ENCODE assay signal across 21 cellular contexts in genomic region chr2:202017940-202018339, GRCh38. TPM values are rescaled to one million over a fixed set of nuclear protein-coding genes. Genes with fewer than 3 reads are reported as not detected.
DNase-seq lines count a peak whose midpoint lies in the region; FAIRE-seq and TF ChIP-seq lines count a peak whose summit lies in the region.
"Had no signal": no experiment of that assay in that cellular context is flagged by ENCODE, and none has a peak within 500 bp of the region (broad histone marks: within the 10 kb centered on the region; RNA-seq: fewer than 3 reads in every experiment).

No MANE protein-coding gene starts in this region.

- no peaks in the 10 kb centered on the region for H3K27me3 Mint-ChIP-seq in progenitor cell of endocrine pancreas

- DNase-seq in DMS 273 (lab: John Stamatoyannopoulos, UW; ENCODE audit: unreplicated experiment) (peak; percentile 30), G401 (ENCODE audit: low spot score) (peak; percentile 49), RPMI7951 (ENCODE audit: low read depth) (peak; percentile 63), fibroblast of peridontal ligament (ENCODE audit: extremely low read depth) (peak; percentile 48), GM19239 (ENCODE audit: insufficient read length, low spot score) (no peak), SW 1271 (lab: John Stamatoyannopoulos, UW) (no peak), neuronal stem cell (ENCODE audit: low spot score) (no peak), progenitor cell of endocrine pancreas (ENCODE audit: low spot score, unreplicated experiment) (no peak)
- DNase-seq: DMS79 treated with DMSO at 0.1 percent for 48 hours, GM23248, Kasumi-1, NCI-H1092 treated with DMSO at 0.1 percent for 48 hours, NCI-H146, NCI-H2081 treated with DMSO at 0.1 percent for 48 hours, NCI-H510A, NCI-H82, PC-9 had no signal

- no peak overlapping the region for H3K9ac ChIP-seq in neuronal stem cell (ENCODE audit: low read depth, low read length, poor library complexity)
- H3K9ac ChIP-seq: GM23248 had no signal

- no peak overlapping the region for H2BK5ac ChIP-seq in neuronal stem cell (ENCODE audit: low read length)

- no peak overlapping the region for H3K4me2 ChIP-seq in neuronal stem cell (ENCODE audit: insufficient read depth, low read length, poor library complexity, severe bottlenecking)
- H3K4me2 ChIP-seq: PC-9 had no signal

- no peak overlapping the region for H3K14ac ChIP-seq in neuronal stem cell (ENCODE audit: low read length)

- H3K79me1 ChIP-seq in neuronal stem cell (ENCODE audit: low read depth, low read length) = no peaks in the 10 kb centered on the region

- no peak overlapping the region for H3K18ac ChIP-seq in neuronal stem cell (ENCODE audit: low read length)

- H2AK5ac ChIP-seq in neuronal stem cell (ENCODE audit: low read depth, low read length) = no peak overlapping the region

- peaks cover 4 to 13% of the 10 kb centered on the region in 2 donors for H3K4me1 ChIP-seq in neuronal stem cell (ENCODE audit: control insufficient read depth in 2 of 2, insufficient read depth in 1 of 2, low read depth in 1 of 2, low read length in 2 of 2)
- H3K4me1 ChIP-seq: SJSA1 had no signal

- H2BK15ac ChIP-seq in neuronal stem cell (ENCODE audit: low read length) = no peak overlapping the region

- TF ChIP-seq CTCF in progenitor cell of endocrine pancreas (IDR thresholded peaks at IDR 0.05; ENCODE audit: unreplicated experiment) = no peak

- H3K36me3 ChIP-seq in neuronal stem cell (replicated peaks in 1 of 2; ENCODE audit: control insufficient read depth in 2 of 2, insufficient read depth in 2 of 2, low read length in 2 of 2) = no peaks in the 10 kb centered on the region
- H3K36me3 ChIP-seq: HAP-1, SJSA1 had no signal

- FAIRE-seq in GM19239 (lab: Jason Lieb, UNC) = no peak
- FAIRE-seq: D721Med, G401.6 had no signal

- no peaks in the 10 kb centered on the region for H3K9me3 ChIP-seq in neuronal stem cell (replicated peaks in 1 of 2; ENCODE audit: control insufficient read depth in 2 of 2, insufficient read depth in 1 of 2, low read depth in 1 of 2, low read length in 2 of 2)
- H3K9me3 ChIP-seq: HAP-1, SJSA1 had no signal

- no peak overlapping the region for H3K23ac ChIP-seq in neuronal stem cell (ENCODE audit: low read depth, low read length, poor library complexity)

- H3K4me3 ChIP-seq in neuronal stem cell (ENCODE audit: low read length in 2 of 2) = no peak overlapping the region
- H3K4me3 ChIP-seq: GM23248, HAP-1, PC-9, SJSA1 had no signal

- no peak overlapping the region for H3K27ac ChIP-seq in neuronal stem cell (replicated peaks; ENCODE audit: low read length)
- H3K27ac ChIP-seq: GM23248, PC-9, SJSA1 had no signal

- H3K36me3 Mint-ChIP-seq in progenitor cell of endocrine pancreas (ENCODE audit: insufficient read depth) = no peaks in the 10 kb centered on the region

- no peaks in the 10 kb centered on the region for H3K9me3 Mint-ChIP-seq in progenitor cell of endocrine pancreas (ENCODE audit: low read depth)

- H3K4ac ChIP-seq in neuronal stem cell (ENCODE audit: low read length) = no peak overlapping the region

- H2BK120ac ChIP-seq in neuronal stem cell (ENCODE audit: low read depth, low read length) = no peak overlapping the region

- H4K8ac ChIP-seq in neuronal stem cell (ENCODE audit: low read depth, low read length) = no peak overlapping the region

- H3K4me1 Mint-ChIP-seq in progenitor cell of endocrine pancreas (ENCODE audit: low read depth) = peaks cover 9% of the 10 kb centered on the region

- H3K4me3 Mint-ChIP-seq in progenitor cell of endocrine pancreas (ENCODE audit: low read depth) = no peak overlapping the region

- no peak overlapping the region for H2AFZ ChIP-seq in neuronal stem cell (ENCODE audit: low read length)
- H2AFZ ChIP-seq: GM23248, PC-9 had no signal

- no peak overlapping the region for H2BK12ac ChIP-seq in neuronal stem cell (ENCODE audit: low read length)

- in situ Hi-C loops in G401 (cut with HindIII; ENCODE audit: low sequenced_read_pairs) = no loop called here

- H3K27ac Mint-ChIP-seq in progenitor cell of endocrine pancreas = no peak overlapping the region

- no peaks in the 10 kb centered on the region for H3K27me3 ChIP-seq in neuronal stem cell (ENCODE audit: control insufficient read depth in 3 of 3, insufficient read depth in 3 of 3, low read depth in 1 of 3, low read length in 3 of 3)
- H3K27me3 ChIP-seq: SJSA1 had no signal

- H4K91ac ChIP-seq in neuronal stem cell (ENCODE audit: low read depth, low read length, poor library complexity) = no peak overlapping the region

RNA-seq across cellular contexts. Expression of gene FZD7, which starts 15.7 kb away (rescaled TPM):
- total RNA-seq in G401 (2014; rRNA removed; shearing (Covaris generic)) = 17.5 and 18.5 TPM in 2 replicates
- total RNA-seq in RPMI7951 (2014; rRNA removed; shearing (Covaris generic)) = 29.4 and 32.4 TPM in 2 replicates
- 97.9 TPM for polyA plus RNA-seq in neuronal stem cell (2013, experiment 1 of 2)
- 102 TPM for polyA plus RNA-seq in neuronal stem cell (2013, experiment 2 of 2)
- total RNA-seq in progenitor cell of endocrine pancreas = 74.2 and 74.4 TPM in 2 replicates

RNA-seq across cellular contexts. Expression of gene KIAA2012, which starts 55.1 kb away (rescaled TPM):
- not detected in 2 replicates for total RNA-seq in G401 (2014; rRNA removed; shearing (Covaris generic))
- total RNA-seq in RPMI7951 (2014; rRNA removed; shearing (Covaris generic)) = under 0.01 TPM in 1 of 2 replicates, not detected in the other
- polyA plus RNA-seq in neuronal stem cell (2013, experiment 1 of 2) = 0.07 TPM
- polyA plus RNA-seq in neuronal stem cell (2013, experiment 2 of 2) = 0.04 TPM
- total RNA-seq in progenitor cell of endocrine pancreas = not detected in 2 replicates
- total RNA-seq: GM23248, PC-9 had no signal

Comparison
In these comparisons a context has a peak if more than half of its experiments do, and no peak if none do; other contexts are left out.
1. DNase-seq: peak in DMS 273 (single experiment), G401 (single experiment), RPMI7951 (single experiment) and fibroblast of peridontal ligament (single experiment); none in GM19239 (single experiment), SW 1271 (0 of 2), neuronal stem cell (single experiment) and progenitor cell of endocrine pancreas (single experiment).